10 cellular contexts compared by ENCODE assay signal in the genomic region with DNA sequence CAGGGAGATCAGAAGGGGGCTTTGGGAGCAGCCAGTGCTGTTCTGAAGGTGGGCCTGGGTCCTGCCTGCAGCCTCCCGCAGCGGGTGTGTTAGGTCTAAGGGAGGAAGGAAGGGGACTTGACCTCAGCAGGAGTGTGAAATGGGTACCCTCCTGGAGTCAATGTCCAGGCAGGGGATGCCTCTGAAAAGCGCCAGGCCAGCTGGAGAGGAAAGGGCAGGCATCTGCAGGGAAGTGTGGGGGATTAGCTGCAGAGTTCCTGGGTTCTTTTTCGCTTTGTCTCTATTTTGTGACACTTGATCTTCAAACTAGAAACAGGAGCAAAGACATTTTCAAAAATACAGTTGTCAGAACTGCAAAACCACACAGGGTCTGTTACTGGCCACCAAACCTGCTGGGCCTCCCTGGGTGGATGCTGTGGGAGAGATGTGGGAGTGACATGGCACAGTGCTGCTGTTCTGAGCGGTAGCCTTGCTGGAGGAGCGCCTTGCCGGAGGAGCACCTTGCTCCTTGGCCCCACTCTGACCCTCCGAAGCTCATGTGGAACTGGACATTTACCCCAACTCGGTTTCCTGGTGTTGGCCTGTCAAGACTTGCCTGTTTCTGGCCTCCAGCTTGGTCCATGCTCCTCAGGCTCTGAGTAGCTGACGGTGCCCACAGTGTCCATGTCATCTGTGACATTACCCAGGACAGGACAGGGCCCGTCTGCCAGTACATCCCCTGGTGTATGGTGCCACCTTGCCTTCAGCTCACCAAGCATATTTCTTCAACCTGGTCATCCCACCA. TPM values are rescaled to one million over a fixed set of nuclear protein-coding genes. Genes with fewer than 3 reads are reported as not detected.
DNase-seq lines count a peak whose midpoint lies in the region; ATAC-seq and TF ChIP-seq lines count a peak whose summit lies in the region.
"Had no signal": no experiment of that assay in that cellular context is flagged by ENCODE, and none has a peak within 500 bp of the region (broad histone marks: within the 10 kb centered on the region; RNA-seq: fewer than 3 reads in every experiment).

No MANE protein-coding gene starts in this region.

- no peaks in the 10 kb centered on the region for H3K9me3 ChIP-seq in heart right ventricle
- no peaks in the 10 kb centered on the region for H3K9me3 ChIP-seq in vagina

- H3K27ac ChIP-seq in heart right ventricle (peak overlapping the region in 9 of 10 donors; percentile 31 to 82 (median 73)), vagina (peak overlapping the region; percentile 87)

- 70 to 77% methylated on average over 11 of the region's 11 CpGs for WGBS in heart right ventricle, 2 donors

- H3K27me3 Mint-ChIP-seq in chondrocyte (ENCODE audit: low read depth) (no peaks in the 10 kb centered on the region), nephron (ENCODE audit: low read depth) (no peaks in the 10 kb centered on the region)
- H3K27me3 Mint-ChIP-seq in stimulated activated memory B cell treated with anti-CD40 and anti-IgM and Interleukin-4, amounts not matched to agents 10 μg/mL and 1 μg/mL and 100 μg/mL, for 72 hours = no peaks in the 10 kb centered on the region

- H3K4me1 ChIP-seq in heart right ventricle = peaks cover 48 to 84% (median 76%) of the 10 kb centered on the region in 9 donors
- H3K4me1 ChIP-seq in vagina = peaks cover 59% of the 10 kb centered on the region

- ATAC-seq in heart right ventricle (peak in 1 of 8 donors; percentile 12), left ventricle myocardium superior (no peak), HG03469 (IDR thresholded peaks at IDR 0.05; ENCODE audit: unreplicated experiment) (no peak)
- ATAC-seq in stimulated activated memory B cell treated with anti-CD40 and anti-IgM and Interleukin-4, amounts not matched to agents 10 μg/mL and 1 μg/mL and 100 μg/mL, for 72 hours = no peak

- H3K4me1 Mint-ChIP-seq in chondrocyte (ENCODE audit: low read depth) (peaks cover 68% of the 10 kb centered on the region), nephron (peaks cover 50% of the 10 kb centered on the region)
- peaks cover 39% of the 10 kb centered on the region for H3K4me1 Mint-ChIP-seq in stimulated activated memory B cell treated with anti-CD40 and anti-IgM and Interleukin-4, amounts not matched to agents 10 μg/mL and 1 μg/mL and 100 μg/mL, for 72 hours

- no peaks in the 10 kb centered on the region for H3K27me3 ChIP-seq in heart right ventricle
- no peaks in the 10 kb centered on the region for H3K27me3 ChIP-seq in vagina

- TF ChIP-seq POLR2A in vagina (IDR thresholded peaks at IDR 0.05) = no peak

- peak overlapping the region; percentile 98 for H3K27ac Mint-ChIP-seq in chondrocyte (ENCODE audit: unreplicated experiment)
- H3K27ac Mint-ChIP-seq in nephron = peak overlapping the region; percentile 71 to 93 (median 87)
- no peak overlapping the region for H3K27ac Mint-ChIP-seq in stimulated activated memory B cell treated with anti-CD40 and anti-IgM and Interleukin-4, amounts not matched to agents 10 μg/mL and 1 μg/mL and 100 μg/mL, for 72 hours

- H3K9me3 Mint-ChIP-seq in chondrocyte (ENCODE audit: low read depth) = no peaks in the 10 kb centered on the region
- no peaks in the 10 kb centered on the region for H3K9me3 Mint-ChIP-seq in nephron
- no peaks in the 10 kb centered on the region for H3K9me3 Mint-ChIP-seq in stimulated activated memory B cell treated with anti-CD40 and anti-IgM and Interleukin-4, amounts not matched to agents 10 μg/mL and 1 μg/mL and 100 μg/mL, for 72 hours

- intact Hi-C loops in heart right ventricle (cut with DNase I) = no loop called here
- intact Hi-C loops in left ventricle myocardium superior (cut with micrococcal nuclease) = no loop called here
- intact Hi-C loops in vagina (cut with DNase I) = no loop called here

- TF ChIP-seq CTCF in heart right ventricle (IDR thresholded peaks at IDR 0.05) (peak in 1 of 9 donors; percentile 4), chondrocyte (IDR thresholded peaks at IDR 0.05) (no peak), nephron (IDR thresholded peaks at IDR 0.05; ENCODE audit: unreplicated experiment in 3 of 3) (no peak), vagina (IDR thresholded peaks at IDR 0.05) (no peak)

- DNase-seq in heart right ventricle (no peak), left ventricle myocardium superior (no peak), chondrocyte (ENCODE audit: low spot score) (peak; percentile 75), vagina (ENCODE audit: extremely low spot score in 2 of 2) (no peak), retina (no peak)
- DNase-seq: NCI-H1436, SIG-M5 had no signal

- peaks cover 5% of the 10 kb centered on the region for H3K36me3 Mint-ChIP-seq in chondrocyte (ENCODE audit: low read depth)
- peaks cover 31% of the 10 kb centered on the region for H3K36me3 Mint-ChIP-seq in nephron (ENCODE audit: low read depth)
- peaks cover 38% of the 10 kb centered on the region for H3K36me3 Mint-ChIP-seq in stimulated activated memory B cell treated with anti-CD40 and anti-IgM and Interleukin-4, amounts not matched to agents 10 μg/mL and 1 μg/mL and 100 μg/mL, for 72 hours

- H3K4me3 ChIP-seq in heart right ventricle (no peak overlapping the region), vagina (no peak overlapping the region)

- H3K4me3 Mint-ChIP-seq in chondrocyte (ENCODE audit: unreplicated experiment) (no peak overlapping the region), nephron (no peak overlapping the region)
- no peak overlapping the region for H3K4me3 Mint-ChIP-seq in stimulated activated memory B cell treated with anti-CD40 and anti-IgM and Interleukin-4, amounts not matched to agents 10 μg/mL and 1 μg/mL and 100 μg/mL, for 72 hours

- peaks cover 0 to 65% (median 8%) of the 10 kb centered on the region in 9 donors for H3K36me3 ChIP-seq in heart right ventricle
- H3K36me3 ChIP-seq in vagina = peaks cover 0 to 9% of the 10 kb centered on the region in 2 donors

RNA-seq across cellular contexts. Expression of a gene that starts 25.9 kb away (rescaled TPM):
- total RNA-seq in heart right ventricle (10 to 100 TPM; 35.6 to 66.8 (median 44.0) TPM), left ventricle myocardium superior (51.0 TPM), chondrocyte (105 to 111 TPM (median 110 TPM) in 3 replicates), vagina (72.2 TPM)
- 10 to 100 TPM; 33.8 to 40.8 TPM for polyA plus RNA-seq in heart right ventricle

RNA-seq across cellular contexts. Expression of a gene that starts 37.7 kb away (rescaled TPM):
- total RNA-seq in heart right ventricle (10 to 100 TPM; 14.1 to 29.3 (median 18.5) TPM), left ventricle myocardium superior (14.2 TPM), chondrocyte (37.3 to 49.3 TPM (median 37.7 TPM) in 3 replicates), vagina (20.1 TPM)
- 10 to 100 TPM; 11.3 to 15.4 TPM for polyA plus RNA-seq in heart right ventricle
